1 cellular context compared by ENCODE assay signal in genomic region chr11:449889-450808, GRCh38.
TF ChIP-seq lines count a peak whose summit lies in the region.

PTDSS2 (plus strand) TSS chr11:450279; CDS start chr11:450456, 177 bp downstream.

TF ChIP-seq in HepG2, 621 proteins besides CTCF, POLR2A, EP300 and RAD21 (continued from another document and continues in another):
- TF ChIP-seq NCOA2 (CRISPR knock-in tag; IDR thresholded peaks at IDR 0.05) = peak; percentile 59; the same call in 1 of the 2 replicates
- peak; percentile 33; the same call in 1 of the 2 replicates for TF ChIP-seq FOXC1 (CRISPR knock-in tag; IDR thresholded peaks at IDR 0.05; ENCODE audit: borderline replicate concordance)
- no peak for TF ChIP-seq KIAA2018 (CRISPR knock-in tag; IDR thresholded peaks at IDR 0.05; ENCODE audit: borderline replicate concordance)
- 0 out of 2 replicates have a peak, but pooled peaks have one; percentile 30 for TF ChIP-seq ZNF234 (CRISPR knock-in tag; conservative IDR thresholded peaks at IDR 0.05)
- peak; percentile 72; the same call in 1 of the 2 replicates for TF ChIP-seq ZBTB10 (CRISPR knock-in tag; IDR thresholded peaks at IDR 0.05; ENCODE audit: borderline replicate concordance)
- TF ChIP-seq ZNF772 (CRISPR knock-in tag; IDR thresholded peaks at IDR 0.05) = no peak
- peak; percentile 23; the same call in 1 of the 2 replicates for TF ChIP-seq TFAP4 (IDR thresholded peaks at IDR 0.05; ENCODE audit: borderline replicate concordance, low read depth)
- TF ChIP-seq ZNF770 (CRISPR knock-in tag; IDR thresholded peaks at IDR 0.05) = peak; percentile 48; the same call in 1 of the 2 replicates
- peak; percentile 90 for TF ChIP-seq CREM (IDR thresholded peaks at IDR 0.05)
- no peak for TF ChIP-seq CREM (CRISPR knock-in tag; IDR thresholded peaks at IDR 0.05)
- TF ChIP-seq ZNF557 (CRISPR knock-in tag; IDR thresholded peaks at IDR 0.05) = no peak
- TF ChIP-seq ZNF780A (CRISPR knock-in tag; IDR thresholded peaks at IDR 0.05) = no peak
- no peak for TF ChIP-seq HDAC6 (IDR thresholded peaks at IDR 0.05; ENCODE audit: low read depth, low read length)
- peak; percentile 0; the same call in 1 of the 2 replicates for TF ChIP-seq BORCS8-MEF2B (CRISPR knock-in tag; IDR thresholded peaks at IDR 0.05)
- TF ChIP-seq ISL2 (CRISPR knock-in tag; IDR thresholded peaks at IDR 0.05) = peak; percentile 65; the same call in 1 of the 2 replicates
- TF ChIP-seq HIVEP1 (CRISPR knock-in tag; IDR thresholded peaks at IDR 0.05) = peak; percentile 32; the same call in 1 of the 2 replicates
- no peak for TF ChIP-seq GRHL1 (CRISPR knock-in tag; conservative IDR thresholded peaks at IDR 0.05)
- TF ChIP-seq TARDBP (CRISPR knock-in tag; IDR thresholded peaks at IDR 0.05) = peak; percentile 75
- no peak for TF ChIP-seq GPBP1L1 (CRISPR knock-in tag; IDR thresholded peaks at IDR 0.05)
- peak; percentile 64 for TF ChIP-seq TSC22D2 (CRISPR knock-in tag; IDR thresholded peaks at IDR 0.05; ENCODE audit: borderline replicate concordance)
- no peak for TF ChIP-seq ONECUT2 (CRISPR knock-in tag; IDR thresholded peaks at IDR 0.05)
- TF ChIP-seq ZNF710 (CRISPR knock-in tag; IDR thresholded peaks at IDR 0.05; ENCODE audit: borderline replicate concordance) = peak; percentile 55; the same call in 1 of the 2 replicates
- TF ChIP-seq KMT2B (CRISPR knock-in tag; IDR thresholded peaks at IDR 0.05) = peak; percentile 74
- peak; percentile 56; the same call in 1 of the 2 replicates for TF ChIP-seq MXD3 (CRISPR knock-in tag; IDR thresholded peaks at IDR 0.05)
- TF ChIP-seq HNF4G (IDR thresholded peaks at IDR 0.05; ENCODE audit: borderline replicate concordance, low read depth, low read length) = no peak; the same call in 1 of the 2 replicates
- 0 out of 2 replicates have a peak, but pooled peaks have one; percentile 37 for TF ChIP-seq HNF4G (CRISPR knock-in tag; IDR thresholded peaks at IDR 0.05; ENCODE audit: borderline replicate concordance, low read depth)
- peak; percentile 98 for TF ChIP-seq ZBTB7B (CRISPR knock-in tag; IDR thresholded peaks at IDR 0.05)
- no peak for TF ChIP-seq FLYWCH1 (CRISPR knock-in tag; IDR thresholded peaks at IDR 0.05)
- TF ChIP-seq HOXA9 (CRISPR knock-in tag; IDR thresholded peaks at IDR 0.05; ENCODE audit: borderline replicate concordance) = peak; percentile 68; the same call in 1 of the 2 replicates
- TF ChIP-seq DZIP1 (CRISPR knock-in tag; IDR thresholded peaks at IDR 0.05) = peak; percentile 85; the same call in 1 of the 2 replicates
